In the genomic region with DNA sequence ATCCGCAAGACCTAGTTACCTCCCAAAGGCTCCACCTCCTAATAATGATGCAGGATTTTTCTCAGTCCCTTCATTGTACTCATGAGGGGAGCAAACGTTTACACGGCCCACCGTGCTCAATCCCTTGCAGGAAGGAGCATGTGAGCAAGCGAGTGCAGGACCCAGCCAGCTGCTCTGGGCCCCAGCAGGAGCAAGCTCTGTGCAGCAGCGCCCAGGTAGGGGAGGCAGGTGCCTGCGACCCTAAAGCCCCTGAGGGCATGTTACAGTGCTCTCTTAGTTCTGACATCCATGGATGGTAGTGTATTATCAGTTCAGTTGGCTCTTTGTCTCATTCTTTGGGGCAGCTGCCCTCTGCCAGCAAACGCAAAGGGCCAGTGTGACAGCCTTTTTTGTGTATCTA, we compare ENCODE assay signal across 21 cellular contexts.
DNase-seq lines count a peak whose midpoint lies in the region; ATAC-seq and TF ChIP-seq lines count a peak whose summit lies in the region.
"Had no signal": no experiment of that assay in that cellular context is flagged by ENCODE, and none has a peak within 500 bp of the region (broad histone marks: within the 10 kb centered on the region; RNA-seq: fewer than 3 reads in every experiment).

No MANE protein-coding gene starts in this region.

- H3K27ac ChIP-seq in PC-9: no peak overlapping the region
- H3K27ac ChIP-seq: HL-60 had no signal

- no peaks in the 10 kb centered on the region for H3F3A ChIP-seq in PC-9 (ENCODE audit: insufficient read depth, low read depth)

- no peaks in the 10 kb centered on the region for H3K36me3 Mint-ChIP-seq in natural killer cell treated with Interleukin-12 subunit alpha and Interleukin-12 subunit beta and Interleukin-15 and Interleukin-18, amount 100 ng/mL, for 72 hours
- H3K36me3 Mint-ChIP-seq in natural killer cell (no peaks in the 10 kb centered on the region), neural crest cell (ENCODE audit: low read depth) (no peaks in the 10 kb centered on the region)
- H3K36me3 Mint-ChIP-seq in activated CD8-positive, alpha-beta T cell treated with anti-CD3 and anti-CD28 coated beads, Interleukin-2, amount 10 ng/mL, durations not matched to agents 7 days and 5 days (ENCODE audit: low read depth): no peaks in the 10 kb centered on the region
- H3K36me3 Mint-ChIP-seq in stimulated activated memory B cell treated with anti-CD40 and anti-IgM and Interleukin-4, amounts not matched to agents 10 μg/mL and 1 μg/mL and 100 μg/mL, for 72 hours: no peaks in the 10 kb centered on the region
- H3K36me3 Mint-ChIP-seq: CD8-positive, alpha-beta memory T cell; IgD-negative memory B cell had no signal

- peak; percentile 21 to 46 for ATAC-seq in natural killer cell treated with Interleukin-12 subunit alpha and Interleukin-12 subunit beta and Interleukin-15 and Interleukin-18, amount 100 ng/mL, for 72 hours
- no peak for ATAC-seq in natural killer cell
- peak; percentile 49 for ATAC-seq in activated CD8-positive, alpha-beta T cell treated with anti-CD3 and anti-CD28 coated beads, Interleukin-2, amount 10 ng/mL, durations not matched to agents 7 days and 5 days
- ATAC-seq in stimulated activated memory B cell treated with anti-CD40 and anti-IgM and Interleukin-4, amounts not matched to agents 10 μg/mL and 1 μg/mL and 100 μg/mL, for 72 hours: peak; percentile 5

- intact Hi-C loops in natural killer cell (cut with micrococcal nuclease): no loop called here
- intact Hi-C loops in PC-9 (cut with micrococcal nuclease; ENCODE audit: unreplicated experiment): no loop called here

- no peak for DNase-seq in natural killer cell treated with Interleukin-12 subunit alpha and Interleukin-12 subunit beta and Interleukin-15 and Interleukin-18, amount 100 ng/mL, for 72 hours (ENCODE audit: low spot score)
- DNase-seq in natural killer cell (no peak), neural crest cell (ENCODE audit: low read depth, low spot score) (no peak), NCI-H226 (no peak), PC-9 (no peak), DMS53 (lab: John Stamatoyannopoulos, UW) (no peak)
- DNase-seq in activated CD8-positive, alpha-beta T cell treated with anti-CD3 and anti-CD28 coated beads, Interleukin-2, amount 10 ng/mL, durations not matched to agents 7 days and 5 days: no peak
- DNase-seq: C1 segment of cervical spinal cord; CD8-positive, alpha-beta memory T cell; DMS79; Kasumi-1; MM.1S; NCI-H1092; NCI-H1436 treated with DMSO at 0.1 percent for 48 hours; NCI-H2081; NCI-H510A; NCI-H774; Right ventricle myocardium superior had no signal

- no peaks in the 10 kb centered on the region for H3K9me2 ChIP-seq in PC-9 (ENCODE audit: insufficient read depth)

- TF ChIP-seq CTCF in natural killer cell (IDR thresholded peaks at IDR 0.05): no peak
- no peak for TF ChIP-seq CTCF in neural crest cell (conservative IDR thresholded peaks at IDR 0.05)
- TF ChIP-seq CTCF in PC-9 (conservative IDR thresholded peaks at IDR 0.05): no peak

- H4K20me1 ChIP-seq in PC-9 (ENCODE audit: insufficient read depth): no peaks in the 10 kb centered on the region

- no TSS peak for BruUV-seq in PC-9 (replicated peaks; lab: Mats Ljungman, UMichigan)

- no peaks in the 10 kb centered on the region for H3K79me2 ChIP-seq in PC-9 (ENCODE audit: low read depth)

- H3K27me3 Mint-ChIP-seq in natural killer cell treated with Interleukin-12 subunit alpha and Interleukin-12 subunit beta and Interleukin-15 and Interleukin-18, amount 100 ng/mL, for 72 hours: no peaks in the 10 kb centered on the region
- H3K27me3 Mint-ChIP-seq in natural killer cell (ENCODE audit: low read depth in 2 of 2): no peaks in the 10 kb centered on the region
- H3K27me3 Mint-ChIP-seq in activated CD8-positive, alpha-beta T cell treated with anti-CD3 and anti-CD28 coated beads, Interleukin-2, amount 10 ng/mL, durations not matched to agents 7 days and 5 days (ENCODE audit: low read depth): no peaks in the 10 kb centered on the region
- H3K27me3 Mint-ChIP-seq in neural crest cell (ENCODE audit: low read depth): peaks cover under 1% of the 10 kb centered on the region
- no peaks in the 10 kb centered on the region for H3K27me3 Mint-ChIP-seq in stimulated activated memory B cell treated with anti-CD40 and anti-IgM and Interleukin-4, amounts not matched to agents 10 μg/mL and 1 μg/mL and 100 μg/mL, for 72 hours

- no peak overlapping the region for H3K4me3 ChIP-seq in PC-9

- no peaks in the 10 kb centered on the region for H3K9me3 ChIP-seq in PC-9 (ENCODE audit: insufficient read depth, low read depth)

- CTCF ChIA-PET in activated CD8-positive, alpha-beta T cell treated with anti-CD3 and anti-CD28 coated beads, Interleukin-2, amount 10 ng/mL, durations not matched to agents 7 days and 5 days (lab: Charles Lee): no interaction called here
- CTCF ChIA-PET in PC-9 (lab: Charles Lee): no interaction called here

- H3K4me2 ChIP-seq in PC-9: no peak overlapping the region

- H3K4me1 Mint-ChIP-seq in natural killer cell treated with Interleukin-12 subunit alpha and Interleukin-12 subunit beta and Interleukin-15 and Interleukin-18, amount 100 ng/mL, for 72 hours (ENCODE audit: low read depth in 2 of 2): no peaks in the 10 kb centered on the region
- H3K4me1 Mint-ChIP-seq in natural killer cell (no peaks in the 10 kb centered on the region), neural crest cell (no peaks in the 10 kb centered on the region)
- H3K4me1 Mint-ChIP-seq in activated CD8-positive, alpha-beta T cell treated with anti-CD3 and anti-CD28 coated beads, Interleukin-2, amount 10 ng/mL, durations not matched to agents 7 days and 5 days (ENCODE audit: low read depth): no peaks in the 10 kb centered on the region
- peaks cover 1% of the 10 kb centered on the region for H3K4me1 Mint-ChIP-seq in stimulated activated memory B cell treated with anti-CD40 and anti-IgM and Interleukin-4, amounts not matched to agents 10 μg/mL and 1 μg/mL and 100 μg/mL, for 72 hours
- H3K4me1 Mint-ChIP-seq: CD8-positive, alpha-beta memory T cell; IgD-negative memory B cell had no signal

- H3K9me3 Mint-ChIP-seq in natural killer cell treated with Interleukin-12 subunit alpha and Interleukin-12 subunit beta and Interleukin-15 and Interleukin-18, amount 100 ng/mL, for 72 hours: peaks cover 2% of the 10 kb centered on the region
- H3K9me3 Mint-ChIP-seq in natural killer cell (no peaks in the 10 kb centered on the region), neural crest cell (peaks cover 3% of the 10 kb centered on the region)
- H3K9me3 Mint-ChIP-seq in activated CD8-positive, alpha-beta T cell treated with anti-CD3 and anti-CD28 coated beads, Interleukin-2, amount 10 ng/mL, durations not matched to agents 7 days and 5 days (ENCODE audit: insufficient read depth): no peaks in the 10 kb centered on the region
- H3K9me3 Mint-ChIP-seq in stimulated activated memory B cell treated with anti-CD40 and anti-IgM and Interleukin-4, amounts not matched to agents 10 μg/mL and 1 μg/mL and 100 μg/mL, for 72 hours: peaks cover 7% of the 10 kb centered on the region

- no peaks in the 10 kb centered on the region for H3K36me3 ChIP-seq in PC-9 (ENCODE audit: low read depth)

- peaks cover 5% of the 10 kb centered on the region; the same call in 1 of the 2 replicates for H3K27me3 ChIP-seq in PC-9 (ENCODE audit: insufficient read depth, low read depth)

- H3K27ac Mint-ChIP-seq in natural killer cell treated with Interleukin-12 subunit alpha and Interleukin-12 subunit beta and Interleukin-15 and Interleukin-18, amount 100 ng/mL, for 72 hours: no peak overlapping the region
- H3K27ac Mint-ChIP-seq in natural killer cell (no peak overlapping the region), neural crest cell (ENCODE audit: unreplicated experiment) (peak overlapping the region; percentile 45)
- H3K27ac Mint-ChIP-seq in activated CD8-positive, alpha-beta T cell treated with anti-CD3 and anti-CD28 coated beads, Interleukin-2, amount 10 ng/mL, durations not matched to agents 7 days and 5 days: no peak overlapping the region
- H3K27ac Mint-ChIP-seq in stimulated activated memory B cell treated with anti-CD40 and anti-IgM and Interleukin-4, amounts not matched to agents 10 μg/mL and 1 μg/mL and 100 μg/mL, for 72 hours: no peak overlapping the region
- H3K27ac Mint-ChIP-seq: CD8-positive, alpha-beta memory T cell; IgD-negative memory B cell had no signal

- no peak overlapping the region for H2AFZ ChIP-seq in PC-9

- POLR2A ChIA-PET in activated CD8-positive, alpha-beta T cell treated with anti-CD3 and anti-CD28 coated beads, Interleukin-2, amount 10 ng/mL, durations not matched to agents 7 days and 5 days (lab: Charles Lee): no interaction called here
- POLR2A ChIA-PET in PC-9 (lab: Charles Lee; ENCODE audit: unreplicated experiment): no interaction called here

- H3K4me1 ChIP-seq in PC-9 (replicated peaks; ENCODE audit: insufficient read depth): no peaks in the 10 kb centered on the region

- no peak overlapping the region for H3K4me3 Mint-ChIP-seq in natural killer cell treated with Interleukin-12 subunit alpha and Interleukin-12 subunit beta and Interleukin-15 and Interleukin-18, amount 100 ng/mL, for 72 hours
- H3K4me3 Mint-ChIP-seq in natural killer cell (no peak overlapping the region), neural crest cell (no peak overlapping the region)
- H3K4me3 Mint-ChIP-seq in activated CD8-positive, alpha-beta T cell treated with anti-CD3 and anti-CD28 coated beads, Interleukin-2, amount 10 ng/mL, durations not matched to agents 7 days and 5 days: no peak overlapping the region
- H3K4me3 Mint-ChIP-seq in stimulated activated memory B cell treated with anti-CD40 and anti-IgM and Interleukin-4, amounts not matched to agents 10 μg/mL and 1 μg/mL and 100 μg/mL, for 72 hours: no peak overlapping the region
- H3K4me3 Mint-ChIP-seq: CD8-positive, alpha-beta memory T cell; IgD-negative memory B cell had no signal

Comparison
In these comparisons a context has a peak if more than half of its experiments do, and no peak if none do; other contexts are left out.
1. ATAC-seq: peak in natural killer cell treated with Interleukin-12 subunit alpha and Interleukin-12 subunit beta and Interleukin-15 and Interleukin-18, amount 100 ng/mL, for 72 hours (2 of 2), activated CD8-positive, alpha-beta T cell treated with anti-CD3 and anti-CD28 coated beads, Interleukin-2, amount 10 ng/mL, durations not matched to agents 7 days and 5 days (single experiment) and stimulated activated memory B cell treated with anti-CD40 and anti-IgM and Interleukin-4, amounts not matched to agents 10 μg/mL and 1 μg/mL and 100 μg/mL, for 72 hours (single experiment); none in natural killer cell (0 of 3).